20 cellular contexts compared by ENCODE assay signal in the genomic region with DNA sequence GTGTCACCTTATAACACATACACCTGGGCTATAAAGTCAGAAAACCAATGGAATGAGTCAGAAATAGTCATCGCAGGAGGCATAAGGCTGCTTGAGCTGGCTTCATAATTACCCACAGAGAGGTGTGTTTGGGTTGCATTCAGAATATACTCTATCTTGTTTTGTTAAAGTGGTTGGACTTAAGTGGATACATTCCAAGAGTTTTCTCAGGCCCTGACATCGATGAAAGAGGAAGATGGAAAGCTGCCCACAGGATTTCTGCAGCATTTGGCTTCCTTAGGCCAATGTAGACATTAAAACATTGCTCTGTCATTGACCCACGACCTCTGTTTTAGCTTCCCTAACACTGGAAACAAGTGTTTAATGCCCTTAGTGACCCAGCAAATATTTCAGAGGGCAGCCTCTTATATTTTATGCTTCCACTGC.
DNase-seq lines count a peak whose midpoint lies in the region; ATAC-seq and TF ChIP-seq lines count a peak whose summit lies in the region.
"Had no signal": no experiment of that assay in that cellular context is flagged by ENCODE, and none has a peak within 500 bp of the region (broad histone marks: within the 10 kb centered on the region; RNA-seq: fewer than 3 reads in every experiment).

No MANE protein-coding gene starts in this region.

- no peak for TF ChIP-seq CTCF in AG10803 (conservative IDR thresholded peaks at IDR 0.05; ENCODE audit: low read length)

- DNase-seq in AG10803 (ENCODE audit: low read depth) (peak; percentile 60), astrocyte of the hippocampus (ENCODE audit: low read depth, low spot score) (peak; percentile 74), glomerular visceral epithelial cell (ENCODE audit: extremely low spot score) (peak; percentile 91), putamen (ENCODE audit: low spot score) (no peak), NCI-H1105 treated with DMSO at 0.1 percent for 48 hours (lab: John Stamatoyannopoulos, UW) (no peak), NCI-H128 (lab: John Stamatoyannopoulos, UW; ENCODE audit: unreplicated experiment) (no peak)
- DNase-seq: activated CD4-positive, alpha-beta T cell treated with anti-CD3 and anti-CD28 coated beads, Interleukin-2, amount 50 U/mL, for 1 hour; activated T-cell treated with anti-CD3 and anti-CD28 coated beads, Interleukin-2, amount 50 U/mL, for 48 hours; adrenal gland; foreskin melanocyte; midbrain; MM.1S; NCI-H82; right lobe of liver; Right ventricle myocardium superior; stimulated activated CD4-positive, alpha-beta T cell treated with anti-CD3 and anti-CD28 coated beads, Interleukin-4, amount 100 ng/mL, for 24 hours; T1000; thyroid gland had no signal

- no peak overlapping the region for H3K4me3 ChIP-seq in AG10803 (ENCODE audit: low read length)
- H3K4me3 ChIP-seq: adrenal gland, right lobe of liver, thyroid gland had no signal

- ATAC-seq in GM21447 (IDR thresholded peaks at IDR 0.05; ENCODE audit: unreplicated experiment), result no peak

- TF ChIP-seq RAD21 in Ishikawa (IDR thresholded peaks at IDR 0.05; ENCODE audit: low read depth), result no peak

- peak; percentile 50; the same call in 1 of the 2 replicates for TF ChIP-seq EP300 in Ishikawa (IDR thresholded peaks at IDR 0.05; ENCODE audit: borderline replicate concordance)

TF ChIP-seq in Ishikawa, 13 proteins besides CTCF, POLR2A, EP300 and RAD21:
- TF ChIP-seq, protein P1, sequence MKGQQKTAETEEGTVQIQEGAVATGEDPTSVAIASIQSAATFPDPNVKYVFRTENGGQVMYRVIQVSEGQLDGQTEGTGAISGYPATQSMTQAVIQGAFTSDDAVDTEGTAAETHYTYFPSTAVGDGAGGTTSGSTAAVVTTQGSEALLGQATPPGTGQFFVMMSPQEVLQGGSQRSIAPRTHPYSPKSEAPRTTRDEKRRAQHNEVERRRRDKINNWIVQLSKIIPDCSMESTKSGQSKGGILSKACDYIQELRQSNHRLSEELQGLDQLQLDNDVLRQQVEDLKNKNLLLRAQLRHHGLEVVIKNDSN (IDR thresholded peaks at IDR 0.05), result no peak
- TF ChIP-seq NFIC (IDR thresholded peaks at IDR 0.05) (peak; percentile 33), CREB1 (IDR thresholded peaks at IDR 0.05; ENCODE audit: low read depth) (no peak), TCF12 (IDR thresholded peaks at IDR 0.05; ENCODE audit: low read depth) (peak; percentile 56)

Comparison
In these comparisons a context has a peak if more than half of its experiments do, and no peak if none do; other contexts are left out.
1. DNase-seq: peak in AG10803 (single experiment), astrocyte of the hippocampus (single experiment) and glomerular visceral epithelial cell (single experiment); none in putamen (single experiment), NCI-H1105 treated with DMSO at 0.1 percent for 48 hours (single experiment) and NCI-H128 (single experiment).